8 cellular contexts compared by ENCODE assay signal in the genomic region with DNA sequence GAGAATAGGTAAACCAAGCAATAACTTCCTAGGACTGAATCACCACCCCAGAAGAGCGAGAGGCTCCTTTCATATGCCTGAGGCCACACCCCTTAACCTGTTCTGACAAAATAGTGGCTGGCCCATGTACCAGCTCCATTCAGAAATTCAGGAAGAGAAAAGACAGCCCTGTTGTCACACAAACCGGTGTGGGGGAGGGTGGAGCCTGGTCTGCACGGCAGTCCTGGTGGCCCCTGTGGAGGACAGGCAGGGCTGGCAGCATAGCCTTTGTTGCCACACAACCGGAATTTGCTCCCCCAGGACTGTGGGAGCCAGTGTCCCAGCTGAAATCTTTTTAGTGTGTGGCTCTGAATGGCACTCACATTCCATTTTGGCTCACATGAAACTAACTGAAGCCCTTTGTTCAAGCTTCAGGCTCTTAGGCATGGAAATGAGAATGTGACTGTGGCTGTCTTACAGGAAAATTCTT. TPM values are rescaled to one million over a fixed set of nuclear protein-coding genes. Genes with fewer than 3 reads are reported as not detected.
DNase-seq lines count a peak whose midpoint lies in the region; ATAC-seq and TF ChIP-seq lines count a peak whose summit lies in the region.

No MANE protein-coding gene starts in this region.

- H3K36me3 ChIP-seq in GM23338 (ENCODE audit: insufficient read depth) (no peaks in the 10 kb centered on the region), PC-3 (ENCODE audit: low read depth, low read length) (peaks cover 5% of the 10 kb centered on the region; the same call in 1 of the 2 replicates), esophagus muscularis mucosa (peaks cover 48 to 91% (median 67%) of the 10 kb centered on the region in 4 donors), trophoblast cell (ENCODE audit: control insufficient read depth in 1 of 2, insufficient read depth in 2 of 2, low read length in 2 of 2) (peaks cover 8 to 10% of the 10 kb centered on the region in 2 experiments)
- H3K36me3 ChIP-seq in effector memory CD4-positive, alpha-beta T cell (ENCODE audit: control insufficient read depth, insufficient read depth, low read length): peaks cover 39% of the 10 kb centered on the region

- H3K27me3 ChIP-seq in GM23338 (ENCODE audit: insufficient read depth): no peaks in the 10 kb centered on the region
- H3K27me3 ChIP-seq in PC-3 (ENCODE audit: low read length): no peaks in the 10 kb centered on the region
- H3K27me3 ChIP-seq in esophagus muscularis mucosa: no peaks in the 10 kb centered on the region
- no peaks in the 10 kb centered on the region for H3K27me3 ChIP-seq in trophoblast cell (ENCODE audit: insufficient read depth, low read length)
- no peaks in the 10 kb centered on the region for H3K27me3 ChIP-seq in effector memory CD4-positive, alpha-beta T cell (replicated peaks; ENCODE audit: control insufficient read depth, insufficient read depth, low read length, poor library complexity, severe bottlenecking)

- H2AFZ ChIP-seq in GM23338 (no peak overlapping the region), PC-3 (ENCODE audit: low read length) (no peak overlapping the region), trophoblast cell (ENCODE audit: insufficient read depth, low read length, poor library complexity) (no peak overlapping the region)

- POLR2A ChIA-PET in PC-3 (lab: Charles Lee; ENCODE audit: unreplicated experiment): interaction anchor here (0.6 kb wide), 1 partner anchor 573 kb away, joined by 3 read pairs; no protein-coding TSS in a partner anchor

- peak overlapping the region; percentile 28 for H3K27ac ChIP-seq in GM23338 (ENCODE audit: low read depth)
- H3K27ac ChIP-seq in PC-3 (ENCODE audit: low read length): peak overlapping the region; percentile 41
- H3K27ac ChIP-seq in esophagus muscularis mucosa (replicated peaks in 1 of 4): peak overlapping the region; percentile 24 to 59 (median 47)
- H3K27ac ChIP-seq in trophoblast cell (ENCODE audit: low read depth, low read length): no peak overlapping the region
- H3K27ac ChIP-seq in effector memory CD4-positive, alpha-beta T cell (ENCODE audit: insufficient read depth, low read length, poor library complexity, severe bottlenecking): no peak overlapping the region

- no peak overlapping the region for H4K91ac ChIP-seq in trophoblast cell (ENCODE audit: low read depth, low read length)

- H3K9me3 Mint-ChIP-seq in GM23338: no peaks in the 10 kb centered on the region

- no peak overlapping the region for H3K18ac ChIP-seq in trophoblast cell (ENCODE audit: low read length)

- H2AK5ac ChIP-seq in trophoblast cell (ENCODE audit: low read length): no peak overlapping the region

- H3K79me2 ChIP-seq in GM23338 (replicated peaks; ENCODE audit: insufficient read depth) (no peaks in the 10 kb centered on the region), PC-3 (ENCODE audit: low read length) (no peaks in the 10 kb centered on the region), trophoblast cell (ENCODE audit: control insufficient read depth, insufficient read depth, low read length, poor library complexity) (no peaks in the 10 kb centered on the region)

- H3F3A ChIP-seq in GM23338 (replicated peaks; ENCODE audit: low read depth): no peaks in the 10 kb centered on the region
- no peaks in the 10 kb centered on the region for H3F3A ChIP-seq in PC-3 (ENCODE audit: low read length, unreplicated experiment)

- peak overlapping the region; percentile 12; the same call in 1 of the 3 replicates for H3K4me3 Mint-ChIP-seq in GM23338

- no peak overlapping the region for H2BK120ac ChIP-seq in trophoblast cell (ENCODE audit: insufficient read depth, low read length, poor library complexity)

- DNase-seq in GM23338 (ENCODE audit: low spot score) (peak; percentile 82), PC-3 (peak; percentile 55), esophagus muscularis mucosa (ENCODE audit: extremely low spot score) (no peak), trophoblast cell (no peak), NCI-H69 (lab: John Stamatoyannopoulos, UW) (no peak), NCI-H82 treated with DMSO at 0.1 percent for 48 hours (lab: John Stamatoyannopoulos, UW; ENCODE audit: unreplicated experiment) (no peak), NCI-H1694 (lab: John Stamatoyannopoulos, UW) (no peak)
- no peak for DNase-seq in effector memory CD4-positive, alpha-beta T cell

- no peak overlapping the region for H3K14ac ChIP-seq in trophoblast cell (ENCODE audit: low read length)

- ATAC-seq in GM23338 (peak; percentile 72), PC-3 (peak; percentile 64)

- TF ChIP-seq CTCF in GM23338 (conservative IDR thresholded peaks at IDR 0.05; ENCODE audit: low read depth in 2 of 2): no peak
- TF ChIP-seq CTCF in PC-3 (conservative IDR thresholded peaks at IDR 0.05; ENCODE audit: low read depth, low read length): no peak
- no peak for TF ChIP-seq CTCF in esophagus muscularis mucosa (IDR thresholded peaks at IDR 0.05)

- no peak for TF ChIP-seq EP300 in esophagus muscularis mucosa (IDR thresholded peaks at IDR 0.05)

- H3K36me3 Mint-ChIP-seq in GM23338 (ENCODE audit: low read depth): peaks cover 8% of the 10 kb centered on the region; the same call in 2 of the 3 replicates

- H3K23ac ChIP-seq in trophoblast cell (ENCODE audit: low read length): no peak overlapping the region

- H4K20me1 ChIP-seq in GM23338 (replicated peaks; ENCODE audit: insufficient read depth) (no peaks in the 10 kb centered on the region), PC-3 (ENCODE audit: low read length) (no peaks in the 10 kb centered on the region)

- no peak overlapping the region for H4K12ac ChIP-seq in trophoblast cell (ENCODE audit: low read depth, low read length)

- intact Hi-C loops in PC-3 (cut with micrococcal nuclease) (no loop called here), esophagus muscularis mucosa (cut with DNase I) (no loop called here)

- H3K9me3 ChIP-seq in PC-3 (ENCODE audit: low read length): no peaks in the 10 kb centered on the region
- no peaks in the 10 kb centered on the region for H3K9me3 ChIP-seq in esophagus muscularis mucosa
- no peaks in the 10 kb centered on the region for H3K9me3 ChIP-seq in trophoblast cell (ENCODE audit: insufficient read depth, low read depth, low read length)
- no peaks in the 10 kb centered on the region for H3K9me3 ChIP-seq in effector memory CD4-positive, alpha-beta T cell (ENCODE audit: control insufficient read depth, low read length)

- H3K4me1 ChIP-seq in GM23338 (ENCODE audit: insufficient read depth) (peaks cover 45% of the 10 kb centered on the region), PC-3 (ENCODE audit: insufficient read depth, low read length) (peaks cover 14% of the 10 kb centered on the region), esophagus muscularis mucosa (peaks cover 10 to 26% (median 20%) of the 10 kb centered on the region in 4 donors), trophoblast cell (ENCODE audit: control insufficient read depth in 1 of 2, insufficient read depth in 2 of 2, low read length in 2 of 2) (peaks cover 0 to 6% of the 10 kb centered on the region in 2 experiments)
- peaks cover 5% of the 10 kb centered on the region for H3K4me1 ChIP-seq in effector memory CD4-positive, alpha-beta T cell (ENCODE audit: control insufficient read depth, insufficient read depth, low read length, poor library complexity, severe bottlenecking)

- BruUV-seq in PC-3 (replicated peaks; lab: Mats Ljungman, UMichigan): no TSS peak

- H4K8ac ChIP-seq in trophoblast cell (ENCODE audit: low read depth, low read length): no peak overlapping the region

- H3K9me2 ChIP-seq in GM23338 (ENCODE audit: insufficient read depth): no peaks in the 10 kb centered on the region
- H3K9me2 ChIP-seq in PC-3 (replicated peaks; ENCODE audit: low read length): no peaks in the 10 kb centered on the region

- peaks cover 65% of the 10 kb centered on the region for H3K4me1 Mint-ChIP-seq in GM23338

- no peak for TF ChIP-seq POLR2A in esophagus muscularis mucosa (IDR thresholded peaks at IDR 0.05; ENCODE audit: low read depth)

- no peak overlapping the region for H2BK5ac ChIP-seq in trophoblast cell (ENCODE audit: low read depth, low read length, poor library complexity)

- H3K27me3 Mint-ChIP-seq in GM23338 (ENCODE audit: insufficient read depth, low read depth, poor library complexity): no peaks in the 10 kb centered on the region

- H3K4me3 ChIP-seq in GM23338 (no peak overlapping the region), PC-3 (ENCODE audit: low read length) (no peak overlapping the region), esophagus muscularis mucosa (no peak overlapping the region), trophoblast cell (ENCODE audit: low read depth, low read length) (no peak overlapping the region)
- no peak overlapping the region for H3K4me3 ChIP-seq in effector memory CD4-positive, alpha-beta T cell (ENCODE audit: insufficient read depth, low read depth, low read length, poor library complexity, severe bottlenecking)

- no peaks in the 10 kb centered on the region for H3K79me1 ChIP-seq in trophoblast cell (ENCODE audit: low read length)

- H3K4me2 ChIP-seq in GM23338 (peak overlapping the region; percentile 56; the same call in 1 of the 2 replicates), PC-3 (ENCODE audit: low read length) (peak overlapping the region; percentile 40), trophoblast cell (ENCODE audit: low read length) (peak overlapping the region; percentile 15)

- H3K4ac ChIP-seq in trophoblast cell (ENCODE audit: low read depth, low read length): no peak overlapping the region

- H3K9ac ChIP-seq in PC-3 (ENCODE audit: low read length) (no peak overlapping the region), trophoblast cell (ENCODE audit: low read length) (no peak overlapping the region)

- CTCF ChIA-PET in PC-3 (lab: Charles Lee): no interaction called here

- WGBS in esophagus muscularis mucosa: 68% methylated on average over 4 of the region's 4 CpGs
- WGBS in trophoblast cell (ENCODE audit: extremely low coverage, insufficient coverage, insufficient read length): no CpG with 5 or more reads among the region's 4 CpGs

- peak overlapping the region; percentile 84 for H3K27ac Mint-ChIP-seq in GM23338

- H2BK12ac ChIP-seq in trophoblast cell (ENCODE audit: low read length): no peak overlapping the region

RNA-seq across cellular contexts. Expression of gene RLBP1, which starts 23.8 kb away (rescaled TPM):
- total RNA-seq in GM23338 (2014; rRNA removed; shearing (Covaris generic)): not detected in 2 replicates
- not detected in 2 replicates for polyA plus RNA-seq in GM23338 (2016; fragmentation: Nextera tagmentation; extraction: Ambion mirVana)
- total RNA-seq in PC-3 (2014; rRNA removed) (not detected in 2 replicates), esophagus muscularis mucosa (under 1 TPM in 3 of 4 donors, not detected in 1; 0.13 to 0.52 (median 0.50) TPM)
- polyA plus RNA-seq in trophoblast cell (2013): 3.7 and 4.2 TPM in 2 replicates

RNA-seq across cellular contexts. Expression of gene FANCI, which starts 46.2 kb away (rescaled TPM):
- total RNA-seq in GM23338 (2014; rRNA removed; shearing (Covaris generic)): 52.4 and 66.8 TPM in 2 replicates
- polyA plus RNA-seq in GM23338 (2016; fragmentation: Nextera tagmentation; extraction: Ambion mirVana): 57.6 and 63.6 TPM in 2 replicates
- 38.4 and 49.5 TPM in 2 replicates for total RNA-seq in PC-3 (2014; rRNA removed)
- total RNA-seq in esophagus muscularis mucosa: 10 to 100 TPM in 1 of 4 donors, 1 to 10 TPM in 3; 3.5 to 10.2 (median 4.0) TPM
- polyA plus RNA-seq in trophoblast cell (2013): 37.8 and 38.4 TPM in 2 replicates

Comparison
In these comparisons a context has a peak if more than half of its experiments do, and no peak if none do; other contexts are left out.
1. DNase-seq: peak in GM23338 (single experiment) and PC-3 (single experiment); none in esophagus muscularis mucosa (single experiment), trophoblast cell (0 of 2), NCI-H69 (single experiment), NCI-H82 treated with DMSO at 0.1 percent for 48 hours (single experiment), effector memory CD4-positive, alpha-beta T cell (0 of 3) and NCI-H1694 (single experiment).
2. H3K27ac ChIP-seq: peak in GM23338 (single experiment), PC-3 (single experiment) and esophagus muscularis mucosa (4 of 4); none in trophoblast cell (single experiment) and effector memory CD4-positive, alpha-beta T cell (single experiment).
3. Peak in every context shown above with its lines, with median percentiles within 50 percentile points of each other: H3K4me2 ChIP-seq.